In genomic region chr16:23595951-23596720, GRCh38 we compare ENCODE assay signal across 1 cellular context.
TF ChIP-seq lines count a peak whose summit lies in the region.

NDUFAB1 (minus strand) TSS chr16:23596316; CDS start chr16:23596290, 26 bp downstream.

TF ChIP-seq in HCT116, 20 proteins besides CTCF, POLR2A, EP300 and RAD21 (continued from another document):
- TF ChIP-seq, protein P1, sequence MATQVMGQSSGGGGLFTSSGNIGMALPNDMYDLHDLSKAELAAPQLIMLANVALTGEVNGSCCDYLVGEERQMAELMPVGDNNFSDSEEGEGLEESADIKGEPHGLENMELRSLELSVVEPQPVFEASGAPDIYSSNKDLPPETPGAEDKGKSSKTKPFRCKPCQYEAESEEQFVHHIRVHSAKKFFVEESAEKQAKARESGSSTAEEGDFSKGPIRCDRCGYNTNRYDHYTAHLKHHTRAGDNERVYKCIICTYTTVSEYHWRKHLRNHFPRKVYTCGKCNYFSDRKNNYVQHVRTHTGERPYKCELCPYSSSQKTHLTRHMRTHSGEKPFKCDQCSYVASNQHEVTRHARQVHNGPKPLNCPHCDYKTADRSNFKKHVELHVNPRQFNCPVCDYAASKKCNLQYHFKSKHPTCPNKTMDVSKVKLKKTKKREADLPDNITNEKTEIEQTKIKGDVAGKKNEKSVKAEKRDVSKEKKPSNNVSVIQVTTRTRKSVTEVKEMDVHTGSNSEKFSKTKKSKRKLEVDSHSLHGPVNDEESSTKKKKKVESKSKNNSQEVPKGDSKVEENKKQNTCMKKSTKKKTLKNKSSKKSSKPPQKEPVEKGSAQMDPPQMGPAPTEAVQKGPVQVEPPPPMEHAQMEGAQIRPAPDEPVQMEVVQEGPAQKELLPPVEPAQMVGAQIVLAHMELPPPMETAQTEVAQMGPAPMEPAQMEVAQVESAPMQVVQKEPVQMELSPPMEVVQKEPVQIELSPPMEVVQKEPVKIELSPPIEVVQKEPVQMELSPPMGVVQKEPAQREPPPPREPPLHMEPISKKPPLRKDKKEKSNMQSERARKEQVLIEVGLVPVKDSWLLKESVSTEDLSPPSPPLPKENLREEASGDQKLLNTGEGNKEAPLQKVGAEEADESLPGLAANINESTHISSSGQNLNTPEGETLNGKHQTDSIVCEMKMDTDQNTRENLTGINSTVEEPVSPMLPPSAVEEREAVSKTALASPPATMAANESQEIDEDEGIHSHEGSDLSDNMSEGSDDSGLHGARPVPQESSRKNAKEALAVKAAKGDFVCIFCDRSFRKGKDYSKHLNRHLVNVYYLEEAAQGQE (IDR thresholded peaks at IDR 0.05; ENCODE audit: low read depth), result no peak
- TF ChIP-seq ZBTB33 (IDR thresholded peaks at IDR 0.05; ENCODE audit: extremely low read depth, insufficient replicate concordance, low read length), result no peak
